28 cellular contexts compared by ENCODE assay signal in genomic region chr10:103254113-103254512, GRCh38. TPM values are rescaled to one million over a fixed set of nuclear protein-coding genes. Genes with fewer than 3 reads are reported as not detected.
"Had no signal": no experiment of that assay in that cellular context is flagged by ENCODE, and none has a peak within 500 bp of the region (broad histone marks: within the 10 kb centered on the region; RNA-seq: fewer than 3 reads in every experiment).

No MANE protein-coding gene starts in this region.

- H3K9me3 ChIP-seq: colonic mucosa, esophagus squamous epithelium, gastrocnemius medialis, left lung, lower lobe of right lung, mucosa of descending colon had no signal

- ATAC-seq: effector memory CD8-positive, alpha-beta T cell; gastrocnemius medialis; heart right ventricle; left lung; left ventricle myocardium superior; lower lobe of right lung; mucosa of descending colon had no signal

- H3K27ac ChIP-seq: colonic mucosa, epithelial cell of prostate, esophagus squamous epithelium, gastrocnemius medialis, heart right ventricle, left lung, lower lobe of right lung had no signal

- H3K27ac Mint-ChIP-seq: dendritic cell treated with granulocyte-macrophage colony-stimulating factor and Interleukin-4, amounts not matched to agents 40 ng/mL and 50 ng/mL, for 4 days; mesothelial cell of epicardium had no signal

- DNase-seq: colonic mucosa; cortex of kidney; effector CD8-positive, alpha-beta T cell; effector memory CD8-positive, alpha-beta T cell; endodermal cell; esophagus squamous epithelium; foreskin fibroblast; foreskin melanocyte; gastrocnemius medialis; glutamatergic neuron; head of caudate nucleus; heart right ventricle; hippocampal formation; left cardiac atrium; left lung; left ventricle myocardium superior; lower lobe of right lung; mesenchymal stem cell; mucosa of descending colon; naive B cell had no signal

- H3K4me3 ChIP-seq: colonic mucosa, esophagus squamous epithelium, gastrocnemius medialis, heart right ventricle, left lung, lower lobe of right lung, mucosa of descending colon had no signal

- H3K4me3 Mint-ChIP-seq: dendritic cell treated with granulocyte-macrophage colony-stimulating factor and Interleukin-4, amounts not matched to agents 40 ng/mL and 50 ng/mL, for 4 days; effector memory CD8-positive, alpha-beta T cell; endodermal cell; mesothelial cell of epicardium; naive B cell had no signal

- H3K27me3 ChIP-seq: colonic mucosa, gastrocnemius medialis, heart right ventricle, left lung had no signal

- H3K27me3 Mint-ChIP-seq: dendritic cell treated with granulocyte-macrophage colony-stimulating factor and Interleukin-4, amounts not matched to agents 40 ng/mL and 50 ng/mL, for 4 days had no signal

- H3K4me1 ChIP-seq: colonic mucosa, esophagus squamous epithelium, gastrocnemius medialis, heart right ventricle, left lung, lower lobe of right lung had no signal

- H3K36me3 ChIP-seq: colonic mucosa, esophagus squamous epithelium, gastrocnemius medialis, heart right ventricle, left lung, lower lobe of right lung had no signal

- H3K4me1 Mint-ChIP-seq: mesothelial cell of epicardium had no signal

RNA-seq across cellular contexts. Expression of gene RPEL1, which starts 8.4 kb away (rescaled TPM):
- total RNA-seq: colonic mucosa, endodermal cell, esophagus mucosa, esophagus squamous epithelium, gastrocnemius medialis, glomerular endothelial cell, heart right ventricle, left cardiac atrium, left ventricle myocardium superior, lower leg skin, mesenteric fat pad, mesothelial cell of epicardium, myocyte had no signal

RNA-seq across cellular contexts. Expression of gene INA, which starts 22.8 kb away (rescaled TPM):
- total RNA-seq: heart right ventricle, left cardiac atrium, left ventricle myocardium superior, lower lobe of right lung, mesenteric fat pad, myocyte had no signal
